ENCODE assay signal across 19 cellular contexts in the genomic region with DNA sequence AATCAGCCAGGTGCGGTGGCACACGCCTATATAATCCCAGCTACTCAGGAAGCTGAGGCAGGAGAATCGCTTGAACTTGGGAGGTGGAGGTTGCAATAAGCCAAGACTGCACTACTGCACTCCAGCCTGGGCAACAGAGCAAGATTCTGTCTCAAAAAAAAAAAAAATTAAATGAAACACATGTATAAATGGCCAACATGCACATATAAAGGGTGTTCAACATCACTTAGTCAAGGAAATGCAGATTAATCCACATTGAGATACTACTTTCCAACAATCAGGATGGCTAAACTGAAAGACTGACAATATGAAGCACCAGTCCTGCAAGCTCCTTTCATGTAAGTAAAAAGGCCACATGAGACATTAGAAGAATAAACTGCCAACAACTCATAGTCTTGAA. TPM values are rescaled to one million over a fixed set of nuclear protein-coding genes. Genes with fewer than 3 reads are reported as not detected.
A peak's percentile ranks its signal among the peaks of the same experiment; 100 is the strongest.
DNase-seq lines count a peak whose midpoint lies in the region; ATAC-seq and TF ChIP-seq lines count a peak whose summit lies in the region.
"Had no signal": no experiment of that assay in that cellular context is flagged by ENCODE, and none has a peak within 500 bp of the region (broad histone marks: within the 10 kb centered on the region; RNA-seq: fewer than 3 reads in every experiment).

No MANE protein-coding gene starts in this region.

- H3K9me3 ChIP-seq in BLaER1 (no peaks in the 10 kb centered on the region), T-helper 17 cell (ENCODE audit: control insufficient read depth, low read length, poor library complexity, severe bottlenecking) (no peaks in the 10 kb centered on the region)
- H3K9me3 ChIP-seq: A549, SJCRH30 had no signal

- H3K4me3 Mint-ChIP-seq in T-helper 17 cell = no peak overlapping the region
- peak overlapping the region; percentile 57 for H3K4me3 Mint-ChIP-seq in natural killer cell treated with Interleukin-12 subunit alpha and Interleukin-12 subunit beta and Interleukin-15 and Interleukin-18, amount 100 ng/mL, for 72 hours
- H3K4me3 Mint-ChIP-seq: CD4-positive, alpha-beta T cell; HFFc6 had no signal

- H3K4me1 Mint-ChIP-seq in T-helper 17 cell = peaks cover 14% of the 10 kb centered on the region
- peaks cover 15 to 22% of the 10 kb centered on the region in 2 donors for H3K4me1 Mint-ChIP-seq in natural killer cell treated with Interleukin-12 subunit alpha and Interleukin-12 subunit beta and Interleukin-15 and Interleukin-18, amount 100 ng/mL, for 72 hours (ENCODE audit: low read depth in 2 of 2)

- peaks cover 16% of the 10 kb centered on the region for H3K36me3 ChIP-seq in BLaER1

- peaks cover 11% of the 10 kb centered on the region; the same call in 1 of the 2 replicates for H4K20me1 ChIP-seq in BLaER1

- H3K9me3 Mint-ChIP-seq in natural killer cell treated with Interleukin-12 subunit alpha and Interleukin-12 subunit beta and Interleukin-15 and Interleukin-18, amount 100 ng/mL, for 72 hours = no peaks in the 10 kb centered on the region
- H3K9me3 Mint-ChIP-seq: CD4-positive, alpha-beta T cell; HFFc6 had no signal

- DNase-seq in HL-60 (ENCODE audit: low read depth in 1 of 2, low spot score in 1 of 2) (no peak), T-helper 17 cell (no peak), DMS153 treated with DMSO at 0.1 percent for 48 hours (lab: John Stamatoyannopoulos, UW; ENCODE audit: unreplicated experiment) (no peak), NCI-H510A (lab: John Stamatoyannopoulos, UW) (no peak)
- DNase-seq in natural killer cell treated with Interleukin-12 subunit alpha and Interleukin-12 subunit beta and Interleukin-15 and Interleukin-18, amount 100 ng/mL, for 72 hours (ENCODE audit: low spot score) = no peak
- DNase-seq: CD4-positive, alpha-beta T cell; DND-41; GDM1; GOT3; HFFc6; NCI-H1436 treated with DMSO at 0.1 percent for 48 hours; NCI-H2081; NCI-H524; SJCRH30 had no signal

- no peak overlapping the region for H3K9ac ChIP-seq in BLaER1

- no peaks in the 10 kb centered on the region for H3K27me3 Mint-ChIP-seq in T-helper 17 cell
- no peaks in the 10 kb centered on the region for H3K27me3 Mint-ChIP-seq in natural killer cell treated with Interleukin-12 subunit alpha and Interleukin-12 subunit beta and Interleukin-15 and Interleukin-18, amount 100 ng/mL, for 72 hours
- H3K27me3 Mint-ChIP-seq: CD4-positive, alpha-beta T cell had no signal

- no peak for TF ChIP-seq CTCF in HL-60 (IDR thresholded peaks at IDR 0.05; ENCODE audit: insufficient read depth, low read length)

- H3K27ac ChIP-seq in BLaER1 (no peak overlapping the region), HL-60 (replicated peaks) (peak overlapping the region; percentile 77)
- H3K27ac ChIP-seq: A549, SJCRH30 had no signal

- no peak for ATAC-seq in T-helper 17 cell
- no peak for ATAC-seq in natural killer cell treated with Interleukin-12 subunit alpha and Interleukin-12 subunit beta and Interleukin-15 and Interleukin-18, amount 100 ng/mL, for 72 hours
- ATAC-seq in HG03354 (IDR thresholded peaks at IDR 0.05; ENCODE audit: poor library complexity, severe bottlenecking, unreplicated experiment) = no peak
- no peak for ATAC-seq in GM21717 (IDR thresholded peaks at IDR 0.05; ENCODE audit: unreplicated experiment)

- H3K4me3 ChIP-seq in BLaER1 (no peak overlapping the region), HL-60 (replicated peaks; ENCODE audit: insufficient read depth, low read length) (no peak overlapping the region)
- H3K4me3 ChIP-seq: A549, SJCRH30 had no signal

- H3K27me3 ChIP-seq in BLaER1 = no peaks in the 10 kb centered on the region
- no peaks in the 10 kb centered on the region for H3K27me3 ChIP-seq in HL-60 (ENCODE audit: insufficient read depth, poor library complexity, severe bottlenecking)
- H3K27me3 ChIP-seq: SJCRH30 had no signal

- H3K36me3 Mint-ChIP-seq in T-helper 17 cell (ENCODE audit: low read depth) = peaks cover 3% of the 10 kb centered on the region
- H3K36me3 Mint-ChIP-seq in natural killer cell treated with Interleukin-12 subunit alpha and Interleukin-12 subunit beta and Interleukin-15 and Interleukin-18, amount 100 ng/mL, for 72 hours = no peaks in the 10 kb centered on the region

- peak overlapping the region; percentile 3; the same call in 1 of the 2 replicates for H3K4me2 ChIP-seq in BLaER1

- peaks cover 9% of the 10 kb centered on the region for H3K4me1 ChIP-seq in BLaER1
- H3K4me1 ChIP-seq: SJCRH30 had no signal

- peak overlapping the region; percentile 43 for H3K27ac Mint-ChIP-seq in T-helper 17 cell
- H3K27ac Mint-ChIP-seq in natural killer cell treated with Interleukin-12 subunit alpha and Interleukin-12 subunit beta and Interleukin-15 and Interleukin-18, amount 100 ng/mL, for 72 hours = peak overlapping the region; percentile 25 to 30
- H3K27ac Mint-ChIP-seq: CD4-positive, alpha-beta T cell had no signal

RNA-seq across cellular contexts. Expression of gene USP32, which starts 20.5 kb away (rescaled TPM):
- 10 to 100 TPM; 27.5 to 34.2 TPM for total RNA-seq in T-helper 17 cell
- 10 to 100 TPM; 58.7 to 64.1 TPM for total RNA-seq in natural killer cell treated with Interleukin-12 subunit alpha and Interleukin-12 subunit beta and Interleukin-15 and Interleukin-18, amount 100 ng/mL, for 72 hours

RNA-seq across cellular contexts. Expression of gene CHCT1, which starts 50.9 kb away (rescaled TPM):
- total RNA-seq in T-helper 17 cell = not detected
- total RNA-seq in natural killer cell treated with Interleukin-12 subunit alpha and Interleukin-12 subunit beta and Interleukin-15 and Interleukin-18, amount 100 ng/mL, for 72 hours = not detected
- total RNA-seq: CD4-positive, alpha-beta T cell; HFFc6; RPMI7951; SJCRH30 had no signal
